ENCODE assay signal across 20 cellular contexts in the genomic region with DNA sequence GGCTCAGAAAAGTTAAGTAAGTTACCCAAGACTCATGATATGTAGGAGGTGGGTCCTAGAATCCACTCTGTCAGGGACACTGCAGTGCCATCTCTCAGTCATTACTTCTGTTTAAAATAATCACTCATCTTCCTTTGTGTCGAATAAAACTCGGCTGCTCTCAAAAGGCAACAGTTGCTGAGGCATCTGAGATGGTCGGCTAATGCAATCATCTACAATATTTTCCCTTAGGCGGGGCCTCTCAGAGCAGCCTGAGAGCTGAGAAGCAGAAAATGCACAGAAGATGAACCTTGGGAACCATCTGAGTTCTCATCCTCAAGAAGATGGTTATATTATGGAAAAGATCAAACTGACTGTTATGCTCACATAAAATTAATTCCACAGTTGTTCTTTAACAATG.
"Had no signal": no experiment of that assay in that cellular context is flagged by ENCODE, and none has a peak within 500 bp of the region (broad histone marks: within the 10 kb centered on the region; RNA-seq: fewer than 3 reads in every experiment).

No MANE protein-coding gene starts in this region.

- H3K27me3 ChIP-seq: body of pancreas, esophagus muscularis mucosa, foreskin keratinocyte, neural progenitor cell, upper lobe of left lung had no signal

- H3K9me3 ChIP-seq: body of pancreas, esophagus muscularis mucosa, lower lobe of right lung, upper lobe of left lung had no signal

- H3K9me3 Mint-ChIP-seq: neural progenitor cell had no signal

- H3K27ac Mint-ChIP-seq: activated naive CD4-positive, alpha-beta T cell treated with anti-CD3 and anti-CD28 coated beads for 36 hours; activated naive CD8-positive, alpha-beta T cell treated with anti-CD3 and anti-CD28 coated beads, Interleukin-2, amount 10 ng/mL, durations not matched to agents 7 days and 5 days; effector memory CD8-positive, alpha-beta T cell; immature natural killer cell; mesothelial cell of epicardium; naive thymus-derived CD8-positive, alpha-beta T cell; neural progenitor cell; progenitor cell of endocrine pancreas had no signal

- H3K36me3 Mint-ChIP-seq: activated naive CD8-positive, alpha-beta T cell treated with anti-CD3 and anti-CD28 coated beads, Interleukin-2, amount 10 ng/mL, durations not matched to agents 7 days and 5 days; immature natural killer cell; mesothelial cell of epicardium; naive thymus-derived CD8-positive, alpha-beta T cell; neural progenitor cell had no signal

- H3K4me2 ChIP-seq: neural progenitor cell had no signal

- H3K4me3 Mint-ChIP-seq: activated naive CD4-positive, alpha-beta T cell treated with anti-CD3 and anti-CD28 coated beads for 36 hours; activated naive CD8-positive, alpha-beta T cell treated with anti-CD3 and anti-CD28 coated beads, Interleukin-2, amount 10 ng/mL, durations not matched to agents 7 days and 5 days; effector memory CD8-positive, alpha-beta T cell; immature natural killer cell; mesothelial cell of epicardium; naive thymus-derived CD8-positive, alpha-beta T cell; neural progenitor cell had no signal

- DNase-seq: activated CD4-positive, alpha-beta T cell treated with anti-CD3 and anti-CD28 coated beads for 1 hour; activated effector memory CD4-positive, alpha-beta T cell treated with Interleukin-2 at 50 U/mL for 16 hours; activated naive CD4-positive, alpha-beta T cell treated with anti-CD3 and anti-CD28 coated beads for 36 hours; activated naive CD8-positive, alpha-beta T cell treated with anti-CD3 and anti-CD28 coated beads, Interleukin-2, amount 10 ng/mL, durations not matched to agents 7 days and 5 days; activated T-cell treated with anti-CD3 and anti-CD28 coated beads, Interleukin-2, amount 50 U/mL, for 48 hours; amygdala; body of pancreas; caudate nucleus; effector memory CD8-positive, alpha-beta T cell; immature natural killer cell; lower lobe of right lung; naive thymus-derived CD8-positive, alpha-beta T cell; stimulated activated CD4-positive, alpha-beta T cell treated with anti-CD3 and anti-CD28 coated beads, Interleukin-4, amount 100 ng/mL, for 4 hours; stimulated activated naive CD8-positive, alpha-beta T cell treated with anti-CD3 and anti-CD28 coated beads, Interleukin-15, Interleukin-2, amounts not matched to agents 100 U/mL and 50 U/mL, for 24 hours; upper lobe of left lung had no signal

- H3K9ac ChIP-seq: neural progenitor cell had no signal

- H3K4me3 ChIP-seq: body of pancreas, esophagus muscularis mucosa, lower lobe of right lung, neural progenitor cell, upper lobe of left lung had no signal

- H3K27ac ChIP-seq: body of pancreas, esophagus muscularis mucosa, lower lobe of right lung, neural progenitor cell, upper lobe of left lung had no signal

- H2AFZ ChIP-seq: neural progenitor cell had no signal

- H3K4me1 ChIP-seq: body of pancreas, esophagus muscularis mucosa, lower lobe of right lung, neural progenitor cell, upper lobe of left lung had no signal

- H3K4me1 Mint-ChIP-seq: activated naive CD8-positive, alpha-beta T cell treated with anti-CD3 and anti-CD28 coated beads, Interleukin-2, amount 10 ng/mL, durations not matched to agents 7 days and 5 days; immature natural killer cell; mesothelial cell of epicardium; naive thymus-derived CD8-positive, alpha-beta T cell; neural progenitor cell had no signal

- H3K36me3 ChIP-seq: esophagus muscularis mucosa, lower lobe of right lung, neural progenitor cell, upper lobe of left lung had no signal

- H3K27me3 Mint-ChIP-seq: activated naive CD8-positive, alpha-beta T cell treated with anti-CD3 and anti-CD28 coated beads, Interleukin-2, amount 10 ng/mL, durations not matched to agents 7 days and 5 days; effector memory CD8-positive, alpha-beta T cell; naive thymus-derived CD8-positive, alpha-beta T cell; progenitor cell of endocrine pancreas had no signal
